ENCODE assay signal across 15 cellular contexts in genomic region chr2:17160594-17160993, GRCh38.
DNase-seq lines count a peak whose midpoint lies in the region; ATAC-seq and TF ChIP-seq lines count a peak whose summit lies in the region.
"Had no signal": no experiment of that assay in that cellular context is flagged by ENCODE, and none has a peak within 500 bp of the region (broad histone marks: within the 10 kb centered on the region; RNA-seq: fewer than 3 reads in every experiment).

No MANE protein-coding gene starts in this region.

- H3K36me3 ChIP-seq in OCI-LY7 (ENCODE audit: insufficient read depth, low read length) (no peaks in the 10 kb centered on the region), smooth muscle cell (ENCODE audit: low read depth) (no peaks in the 10 kb centered on the region)
- H3K36me3 ChIP-seq: stomach had no signal

- POLR2A ChIA-PET in OCI-LY7 (lab: Charles Lee), result interaction anchor here (0.7 to 3.0 kb wide), 10 partner anchors 8 to 544 kb away, joined by 3 to 13 read pairs (median 4); no protein-coding TSS in a partner anchor

- CTCF ChIA-PET in OCI-LY7 (lab: Charles Lee; ENCODE audit: unreplicated experiment), result no interaction called here

- intact Hi-C loops in OCI-LY7 (cut with micrococcal nuclease; ENCODE audit: unreplicated experiment), result loop anchor here (5.0 to 10.0 kb wide), 3 partner anchors 42 to 536 kb away; partner anchors contain the start of gene RAD51AP2

- TF ChIP-seq CTCF in OCI-LY7 (conservative IDR thresholded peaks at IDR 0.05; ENCODE audit: low read length) (no peak), smooth muscle cell (IDR thresholded peaks at IDR 0.05; ENCODE audit: borderline replicate concordance, insufficient read depth, poor library complexity, severe bottlenecking) (no peak)

- WGBS in smooth muscle cell (ENCODE audit: low lambda C conversion rate), result 100% methylated on average over 1 of the region's 1 CpG

- peak overlapping the region; percentile 70; the same call in 1 of the 2 replicates for H2AFZ ChIP-seq in OCI-LY7 (ENCODE audit: low read length)
- H2AFZ ChIP-seq in smooth muscle cell (ENCODE audit: low read depth), result no peak overlapping the region

- H3K79me2 ChIP-seq in OCI-LY7 (ENCODE audit: insufficient read depth, low read depth, low read length), result no peaks in the 10 kb centered on the region
- no peaks in the 10 kb centered on the region for H3K79me2 ChIP-seq in smooth muscle cell (ENCODE audit: low read depth)

- no peaks in the 10 kb centered on the region for H3K9me2 ChIP-seq in OCI-LY7 (ENCODE audit: insufficient read depth, low read length)

- H3K9me3 ChIP-seq in OCI-LY7 (ENCODE audit: low read length) (no peaks in the 10 kb centered on the region), smooth muscle cell (replicated peaks; ENCODE audit: low read depth) (no peaks in the 10 kb centered on the region)
- H3K9me3 ChIP-seq: stomach had no signal

- peak overlapping the region; percentile 18 for H3K4me2 ChIP-seq in OCI-LY7 (ENCODE audit: low read length)
- H3K4me2 ChIP-seq in smooth muscle cell, result no peak overlapping the region

- ATAC-seq in GM18873 (IDR thresholded peaks at IDR 0.05; ENCODE audit: low FRiP score, unreplicated experiment), result peak; percentile 91
- ATAC-seq in GM21528 (IDR thresholded peaks at IDR 0.05; ENCODE audit: low FRiP score, unreplicated experiment), result peak; percentile 86
- peak; percentile 97 for ATAC-seq in HG02973 (IDR thresholded peaks at IDR 0.05; ENCODE audit: unreplicated experiment)
- ATAC-seq: Panc1 had no signal

- H3K27ac ChIP-seq in OCI-LY7 (ENCODE audit: low read depth, low read length, poor library complexity, severe bottlenecking), result peak overlapping the region; percentile 17
- H3K27ac ChIP-seq in smooth muscle cell (ENCODE audit: low read depth), result no peak overlapping the region
- H3K27ac ChIP-seq: stomach had no signal

- DNase-seq in OCI-LY7 (ENCODE audit: low spot score) (peak; percentile 47), NCI-H1694 treated with DMSO at 0.1 percent for 48 hours (lab: John Stamatoyannopoulos, UW) (no peak), ecto neural progenitor cell (ENCODE audit: low spot score) (no peak), smooth muscle cell (lab: John Stamatoyannopoulos, UW; ENCODE audit: unreplicated experiment) (no peak), NCI-H187 treated with DMSO at 0.1 percent for 48 hours (lab: John Stamatoyannopoulos, UW) (no peak)
- DNase-seq: activated CD4-positive, alpha-beta memory T cell treated with anti-CD3 and anti-CD28 coated beads, Interleukin-2, amount 10 ng/mL, durations not matched to agents 7 days and 5 days; activated naive CD4-positive, alpha-beta T cell; NCI-H1092 treated with DMSO at 0.1 percent for 48 hours; NCI-H226; stimulated activated CD4-positive, alpha-beta T cell treated with anti-CD3 and anti-CD28 coated beads, Interleukin-4, amount 100 ng/mL, for 4 hours; stomach had no signal

- H4K20me1 ChIP-seq in OCI-LY7 (ENCODE audit: insufficient read depth, low read length) (no peaks in the 10 kb centered on the region), smooth muscle cell (ENCODE audit: low read depth) (no peaks in the 10 kb centered on the region)

- H3K27me3 ChIP-seq in smooth muscle cell (ENCODE audit: low read depth), result peaks cover 5% of the 10 kb centered on the region
- H3K27me3 ChIP-seq: stomach had no signal

- no peak overlapping the region for H3K9ac ChIP-seq in smooth muscle cell (ENCODE audit: low read depth)

- no peak overlapping the region for H3K4me3 ChIP-seq in OCI-LY7 (ENCODE audit: low read depth, low read length, poor library complexity, severe bottlenecking)
- H3K4me3 ChIP-seq in smooth muscle cell, result no peak overlapping the region
- H3K4me3 ChIP-seq: stomach had no signal

- BruUV-seq in OCI-LY7 (replicated peaks; lab: Mats Ljungman, UMichigan), result no TSS peak

- H3K4me1 ChIP-seq in OCI-LY7 (ENCODE audit: insufficient read depth, low read length, poor library complexity, severe bottlenecking) (peaks cover 16% of the 10 kb centered on the region), smooth muscle cell (ENCODE audit: low read depth) (no peaks in the 10 kb centered on the region)
- H3K4me1 ChIP-seq: stomach had no signal

- H3F3A ChIP-seq in smooth muscle cell (ENCODE audit: low read depth), result no peaks in the 10 kb centered on the region
